Comparison of ENCODE assay signal across 24 cellular contexts in the genomic region with DNA sequence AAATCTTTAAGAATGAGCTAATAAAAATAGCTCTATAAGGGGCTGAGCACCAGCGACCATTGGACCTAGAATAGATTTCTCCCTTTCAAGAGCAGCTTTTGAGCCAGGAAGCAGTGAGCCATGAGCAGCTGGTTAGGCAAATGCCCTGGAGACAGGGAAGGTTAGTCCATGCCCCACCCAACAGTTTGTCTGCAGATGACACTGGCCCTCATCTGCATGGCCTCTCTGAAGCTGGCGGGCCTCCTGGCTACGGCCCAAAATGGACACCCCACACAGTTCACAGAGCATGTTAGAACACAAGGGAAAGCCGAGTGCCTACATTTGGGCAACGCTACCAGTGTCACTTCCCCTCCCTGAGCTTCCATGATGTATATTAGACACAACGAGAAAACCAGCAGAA.
DNase-seq lines count a peak whose midpoint lies in the region; ATAC-seq and TF ChIP-seq lines count a peak whose summit lies in the region.
"Had no signal": no experiment of that assay in that cellular context is flagged by ENCODE, and none has a peak within 500 bp of the region (broad histone marks: within the 10 kb centered on the region; RNA-seq: fewer than 3 reads in every experiment).

No MANE protein-coding gene starts in this region.

- DNase-seq in activated T-cell treated with anti-CD3 and anti-CD28 coated beads, Interleukin-2, amount 50 U/mL, for 1 hour, result peak; percentile 4
- no peak for DNase-seq in activated T-cell treated with anti-CD3 and anti-CD28 coated beads, Interleukin-2, amount 50 U/mL, for 48 hours
- peak; percentile 33 for DNase-seq in NCI-H526 treated with DMSO at 0.1 percent for 48 hours (lab: John Stamatoyannopoulos, UW)
- no peak for DNase-seq in memory B cell (ENCODE audit: low spot score in 2 of 2)
- peak; percentile 31 to 58 for DNase-seq in suprapubic skin (ENCODE audit: low spot score in 2 of 2)
- DNase-seq in Karpas-422, result no peak
- DNase-seq in RWPE1 (ENCODE audit: low spot score), result no peak
- DNase-seq: ACHN; C1 segment of cervical spinal cord; CD8-positive, alpha-beta T cell; DND-41; MV-4-11; NCI-H1694; NCI-H2081; NCI-H2171; NCI-H524 treated with DMSO at 0.1 percent for 48 hours; OCI-M1; SIG-M5; SK-N-SH had no signal

- no peaks in the 10 kb centered on the region for H3K9me2 ChIP-seq in Karpas-422 (replicated peaks; ENCODE audit: insufficient read depth, low read length)
- H3K9me2 ChIP-seq: SK-N-SH had no signal

- no peaks in the 10 kb centered on the region for H3K4me1 ChIP-seq in suprapubic skin
- no peaks in the 10 kb centered on the region for H3K4me1 ChIP-seq in Karpas-422 (ENCODE audit: low read length)
- H3K4me1 ChIP-seq: HAP-1 had no signal

- no peaks in the 10 kb centered on the region for H3K79me2 ChIP-seq in Karpas-422 (ENCODE audit: low read length)

- CTCF ChIA-PET in RWPE1 (lab: Yijun Ruan, JAX), result interaction anchor here (1.0 kb wide), 1 partner anchor 18 kb away, joined by 3 read pairs; no protein-coding TSS in a partner anchor

- H3K27me3 ChIP-seq in suprapubic skin (no peaks in the 10 kb centered on the region), Karpas-422 (ENCODE audit: low read length) (no peaks in the 10 kb centered on the region)

- TF ChIP-seq CTCF in suprapubic skin (IDR thresholded peaks at IDR 0.05), result no peak
- TF ChIP-seq CTCF in RWPE1 (conservative IDR thresholded peaks at IDR 0.05; ENCODE audit: low read depth), result no peak

- H3K4me1 Mint-ChIP-seq in memory B cell, result peaks cover 4% of the 10 kb centered on the region
- H3K4me1 Mint-ChIP-seq: IgD-negative memory B cell had no signal

- H4K20me1 ChIP-seq in Karpas-422 (ENCODE audit: insufficient read depth, low read depth, low read length), result 0 out of 2 replicates have a peak, but pooled peaks cover 4% of the 10 kb centered on the region

- H3K27ac ChIP-seq in suprapubic skin, result no peak overlapping the region
- no peak overlapping the region for H3K27ac ChIP-seq in Karpas-422 (ENCODE audit: low read length)
- H3K27ac ChIP-seq in RWPE1, result no peak overlapping the region
- H3K27ac ChIP-seq: 22Rv1 had no signal

- H3K9me3 Mint-ChIP-seq in memory B cell, result no peaks in the 10 kb centered on the region
- H3K9me3 Mint-ChIP-seq: CD8-positive, alpha-beta T cell; GM23338; IgD-negative memory B cell had no signal

- H3K4me3 Mint-ChIP-seq in memory B cell, result no peak overlapping the region
- H3K4me3 Mint-ChIP-seq: CD8-positive, alpha-beta T cell; GM23338; IgD-negative memory B cell had no signal

- no peak for TF ChIP-seq POLR2A in suprapubic skin (IDR thresholded peaks at IDR 0.05)

- WGBS in suprapubic skin, result 61% methylated on average over 6 of the region's 6 CpGs

- TF ChIP-seq EP300 in suprapubic skin (IDR thresholded peaks at IDR 0.05), result no peak

- ATAC-seq in memory B cell (ENCODE audit: low read depth) (no peak), GM21737 (IDR thresholded peaks at IDR 0.05; ENCODE audit: unreplicated experiment) (no peak)
- ATAC-seq: CD8-positive, alpha-beta T cell; GM23338 had no signal

- H3K36me3 ChIP-seq in suprapubic skin (peaks cover 10% of the 10 kb centered on the region), Karpas-422 (ENCODE audit: insufficient read depth, low read length) (no peaks in the 10 kb centered on the region)
- H3K36me3 ChIP-seq: HAP-1 had no signal

- H3K9me3 ChIP-seq in suprapubic skin (no peaks in the 10 kb centered on the region), Karpas-422 (ENCODE audit: low read length) (no peaks in the 10 kb centered on the region)
- H3K9me3 ChIP-seq: HAP-1, SK-N-SH had no signal

- H3K4me3 ChIP-seq in suprapubic skin, result no peak overlapping the region
- no peak overlapping the region for H3K4me3 ChIP-seq in Karpas-422 (ENCODE audit: low read length)
- H3K4me3 ChIP-seq: GM23338, HAP-1 had no signal

- no peaks in the 10 kb centered on the region for H3K27me3 Mint-ChIP-seq in memory B cell
- H3K27me3 Mint-ChIP-seq: IgD-negative memory B cell had no signal

- POLR2A ChIA-PET in RWPE1 (lab: Yijun Ruan, JAX; ENCODE audit: low non-redundant PET), result no interaction called here

- peak overlapping the region; percentile 31 for H3K27ac Mint-ChIP-seq in memory B cell
- H3K27ac Mint-ChIP-seq: CD8-positive, alpha-beta T cell; GM23338 had no signal

- H3K9ac ChIP-seq in Karpas-422 (ENCODE audit: low read length), result no peak overlapping the region
- H3K9ac ChIP-seq: SK-N-SH had no signal

- no peak overlapping the region for H2AFZ ChIP-seq in Karpas-422 (ENCODE audit: low read length)
- H2AFZ ChIP-seq: GM23338 had no signal

- no peak overlapping the region for H3K4me2 ChIP-seq in Karpas-422 (ENCODE audit: low read depth, low read length, poor library complexity, severe bottlenecking)
- H3K4me2 ChIP-seq: GM23338, SK-N-SH had no signal

- H3K36me3 Mint-ChIP-seq in memory B cell, result peaks cover 10% of the 10 kb centered on the region
- H3K36me3 Mint-ChIP-seq: IgD-negative memory B cell had no signal

Comparison
In these comparisons a context has a peak if more than half of its experiments do, and no peak if none do; other contexts are left out.
1. DNase-seq: peak in activated T-cell treated with anti-CD3 and anti-CD28 coated beads, Interleukin-2, amount 50 U/mL, for 1 hour (single experiment), NCI-H526 treated with DMSO at 0.1 percent for 48 hours (single experiment) and suprapubic skin (2 of 2); none in activated T-cell treated with anti-CD3 and anti-CD28 coated beads, Interleukin-2, amount 50 U/mL, for 48 hours (0 of 2), memory B cell (0 of 2), Karpas-422 (single experiment) and RWPE1 (single experiment).